ENCODE assay signal across 10 cellular contexts in genomic region chr1:145720556-145720877, GRCh38. TPM values are rescaled to one million over a fixed set of nuclear protein-coding genes. Genes with fewer than 3 reads are reported as not detected.
DNase-seq lines count a peak whose midpoint lies in the region; ATAC-seq and TF ChIP-seq lines count a peak whose summit lies in the region.
"Had no signal": no experiment of that assay in that cellular context is flagged by ENCODE, and none has a peak within 500 bp of the region (broad histone marks: within the 10 kb centered on the region; RNA-seq: fewer than 3 reads in every experiment).

No MANE protein-coding gene starts in this region.

- peaks cover 31% of the 10 kb centered on the region for H3K27me3 ChIP-seq in iPS-20b (ENCODE audit: insufficient read depth, low read length)
- H3K27me3 ChIP-seq in upper lobe of left lung = no peaks in the 10 kb centered on the region

- H3K27ac Mint-ChIP-seq in activated T-cell treated with anti-CD3 and anti-CD28 coated beads, Interleukin-2, amount 50 U/mL, for 24 hours = no peak overlapping the region
- H3K27ac Mint-ChIP-seq in activated naive CD8-positive, alpha-beta T cell treated with anti-CD3 and anti-CD28 coated beads, Interleukin-2, amount 10 ng/mL, durations not matched to agents 7 days and 5 days = no peak overlapping the region

- no peaks in the 10 kb centered on the region for H3K9me3 Mint-ChIP-seq in activated T-cell treated with anti-CD3 and anti-CD28 coated beads, Interleukin-2, amount 50 U/mL, for 24 hours
- H3K9me3 Mint-ChIP-seq in activated naive CD8-positive, alpha-beta T cell treated with anti-CD3 and anti-CD28 coated beads, Interleukin-2, amount 10 ng/mL, durations not matched to agents 7 days and 5 days = no peaks in the 10 kb centered on the region

- 38 to 45% methylated on average over 4 to 5 of the region's 5 CpGs for WGBS in upper lobe of left lung, 2 donors

- no peak for TF ChIP-seq POLR2A in upper lobe of left lung (IDR thresholded peaks at IDR 0.05)

- no peaks in the 10 kb centered on the region for H3K36me3 ChIP-seq in iPS-20b (ENCODE audit: insufficient read depth, low read depth, low read length)
- H3K36me3 ChIP-seq in upper lobe of left lung = no peaks in the 10 kb centered on the region

- no peaks in the 10 kb centered on the region for H3K36me3 Mint-ChIP-seq in activated T-cell treated with anti-CD3 and anti-CD28 coated beads, Interleukin-2, amount 50 U/mL, for 24 hours (ENCODE audit: low read depth)
- no peaks in the 10 kb centered on the region for H3K36me3 Mint-ChIP-seq in activated naive CD8-positive, alpha-beta T cell treated with anti-CD3 and anti-CD28 coated beads, Interleukin-2, amount 10 ng/mL, durations not matched to agents 7 days and 5 days

- POLR2A ChIA-PET in activated naive CD8-positive, alpha-beta T cell treated with anti-CD3 and anti-CD28 coated beads, Interleukin-2, amount 10 ng/mL, durations not matched to agents 7 days and 5 days (lab: Charles Lee) = no interaction called here

- ATAC-seq in activated naive CD8-positive, alpha-beta T cell treated with anti-CD3 and anti-CD28 coated beads, Interleukin-2, amount 10 ng/mL, durations not matched to agents 7 days and 5 days (ENCODE audit: low read depth) = no peak
- ATAC-seq in upper lobe of left lung (ENCODE audit: low FRiP score in 2 of 2) (peak; percentile 8 to 18), GM21737 (IDR thresholded peaks at IDR 0.05; ENCODE audit: unreplicated experiment) (no peak), GM19023 (IDR thresholded peaks at IDR 0.05; ENCODE audit: unreplicated experiment) (no peak), GM21576 (IDR thresholded peaks at IDR 0.05; ENCODE audit: unreplicated experiment) (no peak)

- H3K4me1 Mint-ChIP-seq in activated T-cell treated with anti-CD3 and anti-CD28 coated beads, Interleukin-2, amount 50 U/mL, for 24 hours (ENCODE audit: low read depth) = peaks cover 30% of the 10 kb centered on the region
- peaks cover 19% of the 10 kb centered on the region for H3K4me1 Mint-ChIP-seq in activated naive CD8-positive, alpha-beta T cell treated with anti-CD3 and anti-CD28 coated beads, Interleukin-2, amount 10 ng/mL, durations not matched to agents 7 days and 5 days

- TF ChIP-seq CTCF in upper lobe of left lung (IDR thresholded peaks at IDR 0.05) = no peak

- H3K4me3 ChIP-seq in iPS-20b (ENCODE audit: low read length) = peak overlapping the region; percentile 71; the same call in 1 of the 2 replicates
- peak overlapping the region in 2 of 4 donors; percentile 10 to 21 for H3K4me3 ChIP-seq in upper lobe of left lung

- H3K27ac ChIP-seq in iPS-20b (ENCODE audit: low read length) (no peak overlapping the region), upper lobe of left lung (no peak overlapping the region)
- H3K27ac ChIP-seq: SK-N-MC had no signal

- no peak overlapping the region; the same call in 1 of the 2 replicates for H3K9ac ChIP-seq in iPS-20b (ENCODE audit: low read depth, low read length)

- H3K4me1 ChIP-seq in iPS-20b (ENCODE audit: insufficient read depth, low read length) (0 out of 2 replicates have a peak, but pooled peaks cover 2% of the 10 kb centered on the region), upper lobe of left lung (peaks cover 8 to 12% (median 10%) of the 10 kb centered on the region in 4 donors)

- no peak for DNase-seq in activated T-cell treated with anti-CD3 and anti-CD28 coated beads, Interleukin-2, amount 50 U/mL, for 24 hours
- no peak for DNase-seq in activated T-cell treated with anti-CD3 and anti-CD28 coated beads for 4 hours
- no peak for DNase-seq in activated naive CD8-positive, alpha-beta T cell treated with anti-CD3 and anti-CD28 coated beads, Interleukin-2, amount 10 ng/mL, durations not matched to agents 7 days and 5 days
- DNase-seq in upper lobe of left lung = no peak

- peaks cover 23% of the 10 kb centered on the region for H3K27me3 Mint-ChIP-seq in activated T-cell treated with anti-CD3 and anti-CD28 coated beads, Interleukin-2, amount 50 U/mL, for 24 hours
- peaks cover 17% of the 10 kb centered on the region for H3K27me3 Mint-ChIP-seq in activated naive CD8-positive, alpha-beta T cell treated with anti-CD3 and anti-CD28 coated beads, Interleukin-2, amount 10 ng/mL, durations not matched to agents 7 days and 5 days

- no peaks in the 10 kb centered on the region for H3K9me3 ChIP-seq in iPS-20b (ENCODE audit: insufficient read depth, low read depth, low read length)
- no peaks in the 10 kb centered on the region for H3K9me3 ChIP-seq in upper lobe of left lung

- TF ChIP-seq EP300 in upper lobe of left lung (IDR thresholded peaks at IDR 0.05) = no peak

- H3K4me3 Mint-ChIP-seq in activated T-cell treated with anti-CD3 and anti-CD28 coated beads, Interleukin-2, amount 50 U/mL, for 24 hours = peak overlapping the region; percentile 69
- peak overlapping the region; percentile 80 for H3K4me3 Mint-ChIP-seq in activated naive CD8-positive, alpha-beta T cell treated with anti-CD3 and anti-CD28 coated beads, Interleukin-2, amount 10 ng/mL, durations not matched to agents 7 days and 5 days

RNA-seq across cellular contexts. Expression of gene CD160, which starts 1.2 kb away (rescaled TPM):
- total RNA-seq in activated naive CD8-positive, alpha-beta T cell treated with anti-CD3 and anti-CD28 coated beads, Interleukin-2, amount 10 ng/mL, durations not matched to agents 7 days and 5 days = under 1 TPM; 0.20 to 0.53 TPM
- total RNA-seq in upper lobe of left lung = under 1 TPM in 2 of 6 donors, not detected in 4; 0.71 to 0.89 TPM
- total RNA-seq: mesenteric fat pad had no signal

RNA-seq across cellular contexts. Expression of gene PDZK1, which starts 13.3 kb away (rescaled TPM):
- total RNA-seq in activated naive CD8-positive, alpha-beta T cell treated with anti-CD3 and anti-CD28 coated beads, Interleukin-2, amount 10 ng/mL, durations not matched to agents 7 days and 5 days = under 1 TPM; 0.30 to 0.51 TPM
- under 1 TPM in 2 of 6 donors, not detected in 4; 0.31 to 0.49 TPM for total RNA-seq in upper lobe of left lung
- total RNA-seq: mesenteric fat pad had no signal

Comparison
In these comparisons a context has a peak if more than half of its experiments do, and no peak if none do; other contexts are left out.
1. ATAC-seq: peak in upper lobe of left lung (2 of 2); none in activated naive CD8-positive, alpha-beta T cell treated with anti-CD3 and anti-CD28 coated beads, Interleukin-2, amount 10 ng/mL, durations not matched to agents 7 days and 5 days (single experiment), GM21737 (single experiment), GM19023 (single experiment) and GM21576 (single experiment).